2 cellular contexts compared by ENCODE assay signal in genomic region chr19:14409157-14410053, GRCh38.
TF ChIP-seq lines count a peak whose summit lies in the region.

No MANE protein-coding gene starts in this region.

TF ChIP-seq in K562, 482 proteins besides CTCF, POLR2A, EP300 and RAD21:
- 0 out of 2 replicates have a peak, but pooled peaks have one; percentile 17 for TF ChIP-seq ZFX (CRISPR knock-in tag; IDR thresholded peaks at IDR 0.05)
- 0 out of 2 replicates have a peak, but pooled peaks have one; percentile 42 for TF ChIP-seq ZNF165 (CRISPR knock-in tag; IDR thresholded peaks at IDR 0.05; ENCODE audit: borderline replicate concordance)
- no peak for TF ChIP-seq HDAC3 (IDR thresholded peaks at IDR 0.05; ENCODE audit: borderline replicate concordance, partially characterized antibody)
- peak; percentile 31; the same call in 1 of the 2 replicates for TF ChIP-seq POLR2AphosphoS5 (IDR thresholded peaks at IDR 0.05; ENCODE audit: control insufficient read depth, insufficient read depth, low read depth, low read length)
- peak; percentile 79 for TF ChIP-seq RBM22 (IDR thresholded peaks at IDR 0.05; ENCODE audit: low read depth, low read length, poor library complexity, severe bottlenecking)
- peak; percentile 68; the same call in 1 of the 2 replicates for TF ChIP-seq ZBTB33 (CRISPR knock-in tag; IDR thresholded peaks at IDR 0.05)
- TF ChIP-seq ZNF263 (CRISPR knock-in tag; IDR thresholded peaks at IDR 0.05; ENCODE audit: borderline replicate concordance): peak; percentile 78; the same call in 1 of the 2 replicates
- TF ChIP-seq POLR2G (IDR thresholded peaks at IDR 0.05; ENCODE audit: low read depth, low read length): peak; percentile 78
- TF ChIP-seq SUPT5H (IDR thresholded peaks at IDR 0.05): peak; percentile 57
- TF ChIP-seq RBFOX2 (IDR thresholded peaks at IDR 0.05; ENCODE audit: low read depth, low read length): peak; percentile 70
- peak; percentile 21; the same call in 1 of the 2 replicates for TF ChIP-seq PML (IDR thresholded peaks at IDR 0.05; ENCODE audit: low read length)
- 0 out of 2 replicates have a peak, but pooled peaks have one; percentile 1 for TF ChIP-seq MYNN (IDR thresholded peaks at IDR 0.05)
- TF ChIP-seq MYNN (CRISPR knock-in tag; IDR thresholded peaks at IDR 0.05): no peak
- TF ChIP-seq POLR2AphosphoS2 (IDR thresholded peaks at IDR 0.05; ENCODE audit: low read length): peak; percentile 25
- TF ChIP-seq KDM2B (CRISPR knock-in tag; IDR thresholded peaks at IDR 0.05): no peak
- TF ChIP-seq POLR2B (IDR thresholded peaks at IDR 0.05; ENCODE audit: low read depth, partially characterized antibody): peak; percentile 8
- no peak for TF ChIP-seq ZNF75A (CRISPR knock-in tag; IDR thresholded peaks at IDR 0.05)
- TF ChIP-seq SIRT6 (IDR thresholded peaks at IDR 0.05; ENCODE audit: low read depth, low read length): peak; percentile 76
- no peak for TF ChIP-seq ZHX1 (conservative IDR thresholded peaks at IDR 0.05; ENCODE audit: low read length)

TF ChIP-seq in SK-N-SH, 30 proteins besides CTCF, POLR2A, EP300 and RAD21:
- TF ChIP-seq CHD2 (IDR thresholded peaks at IDR 0.05; ENCODE audit: low read length, partially characterized antibody) (no peak), USF2 (IDR thresholded peaks at IDR 0.05; ENCODE audit: borderline replicate concordance, low read depth, low read length) (no peak), ZBTB33 (IDR thresholded peaks at IDR 0.05; ENCODE audit: borderline replicate concordance, low read depth) (no peak), TEAD4 (IDR thresholded peaks at IDR 0.05; ENCODE audit: borderline replicate concordance, insufficient read depth) (no peak), NRF1 (IDR thresholded peaks at IDR 0.05; ENCODE audit: low read depth, low read length) (no peak), RFX5 (IDR thresholded peaks at IDR 0.05; ENCODE audit: low read length) (no peak), SIN3A (IDR thresholded peaks at IDR 0.05; ENCODE audit: borderline replicate concordance, low read depth, low read length) (no peak)
